ENCODE assay signal across 1 cellular context in the genomic region with DNA sequence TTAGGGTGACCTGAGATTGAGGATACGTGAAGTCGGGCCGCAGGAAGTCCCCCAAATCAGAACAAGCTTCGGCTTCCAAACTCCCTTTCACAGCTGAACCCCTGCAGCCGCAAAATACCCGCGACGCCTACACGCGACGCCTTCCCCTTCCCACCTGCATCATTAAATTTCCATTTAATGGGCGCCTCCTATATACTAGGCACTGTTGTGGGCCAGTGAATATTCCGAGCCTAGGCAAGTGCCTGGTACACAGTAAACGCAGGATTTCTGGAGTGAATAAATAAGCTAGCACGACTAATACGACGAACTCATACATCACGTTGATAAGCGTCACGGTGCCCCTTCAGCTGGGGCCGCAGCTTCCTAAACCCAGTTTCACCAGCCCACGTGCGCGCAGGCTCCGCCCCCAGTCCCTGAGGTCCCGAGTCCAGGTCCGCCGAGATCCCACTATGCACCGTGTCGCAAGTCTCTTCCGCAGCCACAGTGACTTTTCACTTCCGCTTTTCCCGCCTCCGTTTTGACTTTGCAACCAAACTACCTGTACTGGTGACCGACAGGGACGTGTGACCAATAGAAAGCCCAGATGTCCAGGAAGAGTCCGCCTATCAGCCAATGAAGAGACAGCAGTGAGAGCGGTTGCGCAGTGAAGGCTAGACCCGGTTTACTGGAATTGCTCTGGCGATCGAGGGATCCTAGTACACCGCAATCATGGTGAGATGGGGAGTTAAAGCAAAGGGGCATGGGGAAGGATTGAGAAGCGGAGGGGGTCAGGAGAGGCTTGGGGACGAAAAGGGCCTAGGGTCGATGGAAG.
TF ChIP-seq lines count a peak whose summit lies in the region.

Gene PSMB3 (plus strand): TSS at position 623 of the 811 bp plus-strand sequence. CDS start 86 bp downstream, at position 709.

TF ChIP-seq in K562, 482 proteins besides CTCF, POLR2A, EP300 and RAD21 (continued from another document and continues in another):
- TF ChIP-seq ZNF407 (IDR thresholded peaks at IDR 0.05; ENCODE audit: low read depth) (no peak), DPF2 (IDR thresholded peaks at IDR 0.05) (0 out of 2 replicates have a peak, but pooled peaks have one; percentile 19), TEAD4 (IDR thresholded peaks at IDR 0.05; ENCODE audit: low read length) (no peak), TEAD4 (CRISPR knock-in tag; IDR thresholded peaks at IDR 0.05; ENCODE audit: borderline replicate concordance) (no peak), NRF1 (conservative IDR thresholded peaks at IDR 0.05 in 1 of 2, IDR thresholded peaks at IDR 0.05 in 1 of 2) (peak; percentile 92 to 94), ZNF589 (CRISPR knock-in tag; IDR thresholded peaks at IDR 0.05; ENCODE audit: low read depth) (no peak), MAZ (CRISPR knock-in tag; conservative IDR thresholded peaks at IDR 0.05 in 1 of 2, IDR thresholded peaks at IDR 0.05 in 1 of 2) (peak in 1 of 2 experiments; percentile 43; a peak in 1 of 4 replicates), E4F1 (CRISPR knock-in tag; IDR thresholded peaks at IDR 0.05; ENCODE audit: borderline replicate concordance) (no peak), TCF3 (CRISPR knock-in tag; IDR thresholded peaks at IDR 0.05) (no peak), ZNF133 (CRISPR knock-in tag; IDR thresholded peaks at IDR 0.05) (0 out of 2 replicates have a peak, but pooled peaks have one; percentile 19), ID3 (CRISPR knock-in tag; IDR thresholded peaks at IDR 0.05) (no peak), ID3 (tag; IDR thresholded peaks at IDR 0.05) (no peak), TCF7 (IDR thresholded peaks at IDR 0.05; ENCODE audit: borderline replicate concordance) (no peak), CTBP1 (IDR thresholded peaks at IDR 0.05; ENCODE audit: borderline replicate concordance) (no peak), KLF16 (IDR thresholded peaks at IDR 0.05) (no peak), NR2F6 (CRISPR knock-in tag; IDR thresholded peaks at IDR 0.05) (no peak), BRCA1 (IDR thresholded peaks at IDR 0.05) (no peak), BRCA1 (CRISPR knock-in tag; IDR thresholded peaks at IDR 0.05) (no peak), SIRT6 (IDR thresholded peaks at IDR 0.05; ENCODE audit: low read depth, low read length) (no peak), U2AF1 (optimal IDR thresholded peaks at IDR 0.05; ENCODE audit: low read depth, low read length) (no peak), RBM39 (optimal IDR thresholded peaks at IDR 0.05; ENCODE audit: low read depth, low read length) (no peak), TAF9B (IDR thresholded peaks at IDR 0.05; ENCODE audit: partially characterized antibody) (peak; percentile 78), NONO (IDR thresholded peaks at IDR 0.05; ENCODE audit: low read depth in 2 of 2, low read length in 1 of 2) (no peak), SIN3A (IDR thresholded peaks at IDR 0.05; ENCODE audit: borderline replicate concordance in 2 of 2, control insufficient read depth in 1 of 2, low read depth in 2 of 2, low read length in 2 of 2) (peak; percentile 69 to 97; a peak in 2 of 4 replicates), ZNF780A (CRISPR knock-in tag; IDR thresholded peaks at IDR 0.05) (no peak), SRSF7 (optimal IDR thresholded peaks at IDR 0.05; ENCODE audit: low read depth, low read length) (no peak), NR1H2 (CRISPR knock-in tag; IDR thresholded peaks at IDR 0.05) (no peak), ZNF785 (CRISPR knock-in tag; IDR thresholded peaks at IDR 0.05) (no peak), PYGO2 (tag; IDR thresholded peaks at IDR 0.05) (no peak), XRCC4 (IDR thresholded peaks at IDR 0.05; ENCODE audit: extremely low read depth, insufficient read depth, insufficient read length) (no peak), ZNF24 (IDR thresholded peaks at IDR 0.05) (no peak), DIDO1 (tag; IDR thresholded peaks at IDR 0.05; ENCODE audit: low read depth) (peak; percentile 63; the same call in 1 of the 2 replicates), SMARCE1 (IDR thresholded peaks at IDR 0.05) (no peak), KHSRP (IDR thresholded peaks at IDR 0.05) (no peak), NBN (IDR thresholded peaks at IDR 0.05; ENCODE audit: low read depth) (no peak), CHD2 (IDR thresholded peaks at IDR 0.05; ENCODE audit: low read depth, low read length) (peak; percentile 84), FOXJ2 (tag; IDR thresholded peaks at IDR 0.05) (no peak), EP400 (IDR thresholded peaks at IDR 0.05) (peak; percentile 97), BACH1 (tag; IDR thresholded peaks at IDR 0.05) (no peak)
- TF ChIP-seq, protein P1, sequence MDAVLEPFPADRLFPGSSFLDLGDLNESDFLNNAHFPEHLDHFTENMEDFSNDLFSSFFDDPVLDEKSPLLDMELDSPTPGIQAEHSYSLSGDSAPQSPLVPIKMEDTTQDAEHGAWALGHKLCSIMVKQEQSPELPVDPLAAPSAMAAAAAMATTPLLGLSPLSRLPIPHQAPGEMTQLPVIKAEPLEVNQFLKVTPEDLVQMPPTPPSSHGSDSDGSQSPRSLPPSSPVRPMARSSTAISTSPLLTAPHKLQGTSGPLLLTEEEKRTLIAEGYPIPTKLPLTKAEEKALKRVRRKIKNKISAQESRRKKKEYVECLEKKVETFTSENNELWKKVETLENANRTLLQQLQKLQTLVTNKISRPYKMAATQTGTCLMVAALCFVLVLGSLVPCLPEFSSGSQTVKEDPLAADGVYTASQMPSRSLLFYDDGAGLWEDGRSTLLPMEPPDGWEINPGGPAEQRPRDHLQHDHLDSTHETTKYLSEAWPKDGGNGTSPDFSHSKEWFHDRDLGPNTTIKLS (IDR thresholded peaks at IDR 0.05; ENCODE audit: borderline replicate concordance, low read depth): peak; percentile 76; the same call in 1 of the 2 replicates
- TF ChIP-seq, protein P2, sequence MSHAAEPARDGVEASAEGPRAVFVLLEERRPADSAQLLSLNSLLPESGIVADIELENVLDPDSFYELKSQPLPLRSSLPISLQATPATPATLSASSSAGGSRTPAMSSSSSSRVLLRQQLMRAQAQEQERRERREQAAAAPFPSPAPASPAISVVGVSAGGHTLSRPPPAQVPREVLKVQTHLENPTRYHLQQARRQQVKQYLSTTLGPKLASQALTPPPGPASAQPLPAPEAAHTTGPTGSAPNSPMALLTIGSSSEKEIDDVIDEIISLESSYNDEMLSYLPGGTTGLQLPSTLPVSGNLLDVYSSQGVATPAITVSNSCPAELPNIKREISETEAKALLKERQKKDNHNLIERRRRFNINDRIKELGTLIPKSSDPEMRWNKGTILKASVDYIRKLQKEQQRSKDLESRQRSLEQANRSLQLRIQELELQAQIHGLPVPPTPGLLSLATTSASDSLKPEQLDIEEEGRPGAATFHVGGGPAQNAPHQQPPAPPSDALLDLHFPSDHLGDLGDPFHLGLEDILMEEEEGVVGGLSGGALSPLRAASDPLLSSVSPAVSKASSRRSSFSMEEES (CRISPR knock-in tag; IDR thresholded peaks at IDR 0.05): no peak
- TF ChIP-seq, protein P3, sequence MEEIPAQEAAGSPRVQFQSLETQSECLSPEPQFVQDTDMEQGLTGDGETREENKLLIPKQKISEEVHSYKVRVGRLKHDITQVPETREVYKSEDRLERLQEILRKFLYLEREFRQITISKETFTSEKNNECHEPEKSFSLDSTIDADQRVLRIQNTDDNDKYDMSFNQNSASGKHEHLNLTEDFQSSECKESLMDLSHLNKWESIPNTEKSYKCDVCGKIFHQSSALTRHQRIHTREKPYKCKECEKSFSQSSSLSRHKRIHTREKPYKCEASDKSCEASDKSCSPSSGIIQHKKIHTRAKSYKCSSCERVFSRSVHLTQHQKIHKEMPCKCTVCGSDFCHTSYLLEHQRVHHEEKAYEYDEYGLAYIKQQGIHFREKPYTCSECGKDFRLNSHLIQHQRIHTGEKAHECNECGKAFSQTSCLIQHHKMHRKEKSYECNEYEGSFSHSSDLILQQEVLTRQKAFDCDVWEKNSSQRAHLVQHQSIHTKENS (CRISPR knock-in tag; IDR thresholded peaks at IDR 0.05): no peak
- TF ChIP-seq, protein P4, sequence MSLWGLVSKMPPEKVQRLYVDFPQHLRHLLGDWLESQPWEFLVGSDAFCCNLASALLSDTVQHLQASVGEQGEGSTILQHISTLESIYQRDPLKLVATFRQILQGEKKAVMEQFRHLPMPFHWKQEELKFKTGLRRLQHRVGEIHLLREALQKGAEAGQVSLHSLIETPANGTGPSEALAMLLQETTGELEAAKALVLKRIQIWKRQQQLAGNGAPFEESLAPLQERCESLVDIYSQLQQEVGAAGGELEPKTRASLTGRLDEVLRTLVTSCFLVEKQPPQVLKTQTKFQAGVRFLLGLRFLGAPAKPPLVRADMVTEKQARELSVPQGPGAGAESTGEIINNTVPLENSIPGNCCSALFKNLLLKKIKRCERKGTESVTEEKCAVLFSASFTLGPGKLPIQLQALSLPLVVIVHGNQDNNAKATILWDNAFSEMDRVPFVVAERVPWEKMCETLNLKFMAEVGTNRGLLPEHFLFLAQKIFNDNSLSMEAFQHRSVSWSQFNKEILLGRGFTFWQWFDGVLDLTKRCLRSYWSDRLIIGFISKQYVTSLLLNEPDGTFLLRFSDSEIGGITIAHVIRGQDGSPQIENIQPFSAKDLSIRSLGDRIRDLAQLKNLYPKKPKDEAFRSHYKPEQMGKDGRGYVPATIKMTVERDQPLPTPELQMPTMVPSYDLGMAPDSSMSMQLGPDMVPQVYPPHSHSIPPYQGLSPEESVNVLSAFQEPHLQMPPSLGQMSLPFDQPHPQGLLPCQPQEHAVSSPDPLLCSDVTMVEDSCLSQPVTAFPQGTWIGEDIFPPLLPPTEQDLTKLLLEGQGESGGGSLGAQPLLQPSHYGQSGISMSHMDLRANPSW (CRISPR knock-in tag; IDR thresholded peaks at IDR 0.05): no peak
